ENCODE assay signal across 7 cellular contexts in the genomic region with DNA sequence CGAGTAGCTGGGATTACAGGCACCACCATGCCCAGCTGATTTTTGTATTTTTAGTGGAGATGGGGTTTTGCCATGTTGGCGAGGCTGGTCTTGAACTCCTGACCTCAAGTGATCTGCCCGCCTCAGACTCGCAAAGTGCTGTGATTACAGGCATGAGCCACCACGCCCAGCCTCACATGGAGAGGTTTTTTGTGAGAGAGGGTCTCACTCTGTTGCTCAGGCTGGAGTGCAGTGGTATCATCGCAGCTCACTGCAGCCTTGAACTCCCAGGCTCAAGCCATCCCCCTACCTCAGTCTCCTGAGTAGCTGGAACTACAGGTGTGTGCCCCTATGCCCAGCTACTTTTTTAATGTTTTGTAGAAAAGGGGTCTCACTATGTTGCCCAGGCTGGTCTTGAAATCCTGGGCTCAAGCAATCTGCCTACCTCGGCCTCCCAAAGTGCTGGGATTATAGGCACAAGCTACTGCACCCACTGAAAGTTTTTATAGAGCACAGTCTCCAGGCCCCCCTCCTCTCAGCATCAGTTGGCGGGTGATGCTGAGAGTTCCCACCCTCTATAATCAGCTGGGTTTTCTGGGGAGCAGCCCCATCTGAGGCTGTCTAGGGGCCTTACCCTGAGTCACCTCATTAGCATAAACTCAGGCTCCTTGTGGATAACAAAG. TPM values are rescaled to one million over a fixed set of nuclear protein-coding genes. Genes with fewer than 3 reads are reported as not detected.
DNase-seq lines count a peak whose midpoint lies in the region; ATAC-seq and TF ChIP-seq lines count a peak whose summit lies in the region.
"Not testable (repeated sequence)": the region's sequence is repeated elsewhere in the genome, so short reads cannot be mapped to it uniquely, and the experiment has no call there.

No MANE protein-coding gene starts in this region.

- H3K9me2 ChIP-seq in HCT116 (ENCODE audit: insufficient read depth), result not testable (repeated sequence)

- H3K36me3 Mint-ChIP-seq in WTC11, result peaks cover 44% of the 10 kb centered on the region
- H3K36me3 Mint-ChIP-seq in activated naive CD8-positive, alpha-beta T cell treated with anti-CD3 and anti-CD28 coated beads, Interleukin-2, amount 10 ng/mL, durations not matched to agents 7 days and 5 days, result peaks cover 41% of the 10 kb centered on the region

- ATAC-seq in HCT116, result peak; percentile 49; the same call in 1 of the 2 replicates
- ATAC-seq in WTC11, result peak; percentile 71
- ATAC-seq in activated naive CD8-positive, alpha-beta T cell treated with anti-CD3 and anti-CD28 coated beads, Interleukin-2, amount 10 ng/mL, durations not matched to agents 7 days and 5 days (ENCODE audit: low read depth); Right ventricle myocardium superior (ENCODE audit: poor library complexity): not testable (repeated sequence)
- peak; percentile 15 for ATAC-seq in left lung

- CTCF ChIA-PET in HCT116 (lab: Charles Lee), result not testable (repeated sequence)
- CTCF ChIA-PET in WTC11 (lab: Charles Lee), result interaction anchor here (0.9 kb wide), 1 partner anchor 9 kb away, joined by 3 read pairs; no protein-coding TSS in a partner anchor

- RAD21 ChIA-PET in HCT116 (lab: Charles Lee; ENCODE audit: low non-redundant PET in 1 of 2, low total read pairs in 2 of 2, uncharacterized antibody in 2 of 2, unreplicated experiment in 2 of 2), result not testable (repeated sequence)

- intact Hi-C loops in HCT116 (cut with micrococcal nuclease); Right ventricle myocardium superior (cut with DNase I); left lung (cut with DNase I): not testable (repeated sequence)
- intact Hi-C loops in ovary (cut with DNase I), result loop anchor here in 1 of 4 donors (1.0 kb wide), 1 partner anchor 12 kb away; no protein-coding TSS in a partner anchor

- not testable (repeated sequence) for H3K4me3 Mint-ChIP-seq in WTC11; activated naive CD8-positive, alpha-beta T cell treated with anti-CD3 and anti-CD28 coated beads, Interleukin-2, amount 10 ng/mL, durations not matched to agents 7 days and 5 days

- H3K36me3 ChIP-seq in HCT116 (ENCODE audit: control insufficient read depth in 1 of 2, insufficient read depth in 2 of 2, low read length in 2 of 2) (peaks cover 7 to 17% of the 10 kb centered on the region in 2 experiments; a peak in 3 of 4 replicates), left lung (peaks cover 0 to 98% of the 10 kb centered on the region in 2 donors), suprapubic skin (peaks cover 86% of the 10 kb centered on the region)
- H3K36me3 ChIP-seq in ovary, result not testable (repeated sequence)

- not testable (repeated sequence) for H3K9me3 Mint-ChIP-seq in WTC11; activated naive CD8-positive, alpha-beta T cell treated with anti-CD3 and anti-CD28 coated beads, Interleukin-2, amount 10 ng/mL, durations not matched to agents 7 days and 5 days

- DNase-seq in HCT116 (ENCODE audit: low read depth, low spot score); WTC11 (ENCODE audit: low spot score): not testable (repeated sequence)
- DNase-seq in activated naive CD8-positive, alpha-beta T cell treated with anti-CD3 and anti-CD28 coated beads, Interleukin-2, amount 10 ng/mL, durations not matched to agents 7 days and 5 days, result peak; percentile 10
- peak; percentile 36 for DNase-seq in Right ventricle myocardium superior
- peak; percentile 30 to 38 for DNase-seq in left lung
- peak in 3 of 5 donors; percentile 11 to 18 (median 11) for DNase-seq in ovary
- peak; percentile 28 to 65 for DNase-seq in suprapubic skin (ENCODE audit: low spot score in 2 of 2)

- not testable (repeated sequence) for H3K9ac ChIP-seq in HCT116 (ENCODE audit: low read length)

- not testable (repeated sequence) for H3K4me2 ChIP-seq in HCT116 (ENCODE audit: low read length)

- not testable (repeated sequence) for H3K79me2 ChIP-seq in HCT116 (ENCODE audit: insufficient read depth, low read length)

- not testable (repeated sequence) for TF ChIP-seq POLR2A in HCT116 (IDR thresholded peaks at IDR 0.05; ENCODE audit: borderline replicate concordance, extremely low read depth, insufficient read depth, insufficient read length); ovary (IDR thresholded peaks at IDR 0.05); suprapubic skin (IDR thresholded peaks at IDR 0.05)

- H3K27me3 ChIP-seq in HCT116 (ENCODE audit: insufficient read depth, low read length); left lung; ovary; suprapubic skin: not testable (repeated sequence)

- BruUV-seq in HCT116 (replicated peaks; lab: Mats Ljungman, UMichigan), result TSS peak; percentile 4

- not testable (repeated sequence) for H3K9me3 ChIP-seq in HCT116 (ENCODE audit: control insufficient read depth in 1 of 2, insufficient read depth in 1 of 2, low read depth in 1 of 2, low read length in 2 of 2); ovary; suprapubic skin
- peaks cover 0 to 10% of the 10 kb centered on the region in 2 donors for H3K9me3 ChIP-seq in left lung

- H3K27me3 Mint-ChIP-seq in WTC11 (ENCODE audit: low read depth); activated naive CD8-positive, alpha-beta T cell treated with anti-CD3 and anti-CD28 coated beads, Interleukin-2, amount 10 ng/mL, durations not matched to agents 7 days and 5 days: not testable (repeated sequence)

- H3K4me1 Mint-ChIP-seq in WTC11; activated naive CD8-positive, alpha-beta T cell treated with anti-CD3 and anti-CD28 coated beads, Interleukin-2, amount 10 ng/mL, durations not matched to agents 7 days and 5 days: not testable (repeated sequence)

- not testable (repeated sequence) for TF ChIP-seq EP300 in ovary (IDR thresholded peaks at IDR 0.05); suprapubic skin (IDR thresholded peaks at IDR 0.05)

- not testable (repeated sequence) for H3K27ac Mint-ChIP-seq in WTC11; activated naive CD8-positive, alpha-beta T cell treated with anti-CD3 and anti-CD28 coated beads, Interleukin-2, amount 10 ng/mL, durations not matched to agents 7 days and 5 days

- not testable (repeated sequence) for TF ChIP-seq CTCF in HCT116 (IDR thresholded peaks at IDR 0.05 in 2 of 3, conservative IDR thresholded peaks at IDR 0.05 in 1 of 3; ENCODE audit: borderline replicate concordance in 1 of 3, insufficient read depth in 1 of 3, low read depth in 2 of 3, low read length in 2 of 3); WTC11 (IDR thresholded peaks at IDR 0.05); left lung (IDR thresholded peaks at IDR 0.05); ovary (IDR thresholded peaks at IDR 0.05); suprapubic skin (IDR thresholded peaks at IDR 0.05)

- H3K27ac ChIP-seq in HCT116 (ENCODE audit: low read depth, low read length); left lung; ovary; suprapubic skin: not testable (repeated sequence)

- H4K20me1 ChIP-seq in HCT116 (ENCODE audit: insufficient read depth), result not testable (repeated sequence)

- POLR2A ChIA-PET in HCT116 (lab: Charles Lee), result interaction anchor here (1.0 kb wide), 1 partner anchor 474 kb away, joined by 3 read pairs; no protein-coding TSS in a partner anchor
- POLR2A ChIA-PET in WTC11 (lab: Charles Lee); activated naive CD8-positive, alpha-beta T cell treated with anti-CD3 and anti-CD28 coated beads, Interleukin-2, amount 10 ng/mL, durations not matched to agents 7 days and 5 days (lab: Charles Lee): not testable (repeated sequence)

- TF ChIP-seq RAD21 in HCT116 (IDR thresholded peaks at IDR 0.05; ENCODE audit: low read depth), result not testable (repeated sequence)

- H3K4me3 ChIP-seq in HCT116 (replicated peaks in 1 of 2; ENCODE audit: low read depth in 1 of 2, low read length in 2 of 2); left lung; ovary; suprapubic skin: not testable (repeated sequence)

- not testable (repeated sequence) for H2AFZ ChIP-seq in HCT116 (ENCODE audit: low read depth, low read length, poor library complexity, severe bottlenecking)

- WGBS in ovary, 3 donors, result 72 to 84% (median 73%) methylated on average over 8 of the region's 8 CpGs
- WGBS in suprapubic skin, result 82% methylated on average over 8 of the region's 8 CpGs

- H3K4me1 ChIP-seq in HCT116 (ENCODE audit: control insufficient read depth in 1 of 2, insufficient read depth in 2 of 2, low read length in 2 of 2); left lung; ovary (ENCODE audit: insufficient read depth); suprapubic skin: not testable (repeated sequence)

RNA-seq across cellular contexts. Expression of gene MAP2K3, which starts 22.2 kb away (rescaled TPM):
- 96.7 TPM for total RNA-seq in HCT116 (2021; ENCODE audit: unreplicated experiment)
- 74.4 and 85.1 TPM in 2 replicates for polyA plus RNA-seq in HCT116 (2012)
- total RNA-seq in WTC11 (2021), result 33.7 to 39.7 TPM (median 35.3 TPM) in 3 replicates
- total RNA-seq in activated naive CD8-positive, alpha-beta T cell treated with anti-CD3 and anti-CD28 coated beads, Interleukin-2, amount 10 ng/mL, durations not matched to agents 7 days and 5 days, result 10 to 100 TPM; 53.6 to 56.8 TPM
- 30.8 TPM for total RNA-seq in Right ventricle myocardium superior
- 100 to 1,000 TPM in 1 of 2 donors, 10 to 100 TPM in 1; 62.5 to 101 TPM for total RNA-seq in left lung
- total RNA-seq in ovary, result 10 to 100 TPM in 6 of 7 donors, 1 to 10 TPM in 1; 9.1 to 45.5 (median 18.9) TPM
- 10 to 100 TPM in 1 of 2 donors, 1 to 10 TPM in 1; 9.5 to 11.1 TPM for polyA plus RNA-seq in ovary
- total RNA-seq in suprapubic skin, result 10 to 100 TPM; 54.5 to 97.4 (median 72.9) TPM

RNA-seq across cellular contexts. Expression of gene NATD1, which starts 53.5 kb away (rescaled TPM):
- total RNA-seq in HCT116 (2021; ENCODE audit: unreplicated experiment), result 3.1 TPM
- 2.2 and 2.7 TPM in 2 replicates for polyA plus RNA-seq in HCT116 (2012)
- total RNA-seq in WTC11 (2021), result 10.1 to 11.2 TPM (median 11.1 TPM) in 3 replicates
- total RNA-seq in activated naive CD8-positive, alpha-beta T cell treated with anti-CD3 and anti-CD28 coated beads, Interleukin-2, amount 10 ng/mL, durations not matched to agents 7 days and 5 days, result 1 to 10 TPM; 5.4 to 5.7 TPM
- total RNA-seq in Right ventricle myocardium superior, result 19.1 TPM
- 10 to 100 TPM in 1 of 2 donors, 1 to 10 TPM in 1; 7.4 to 16.9 TPM for total RNA-seq in left lung
- total RNA-seq in ovary, result 1 to 10 TPM; 2.8 to 9.0 (median 5.2) TPM
- 1 to 10 TPM; 6.2 to 6.7 TPM for polyA plus RNA-seq in ovary
- total RNA-seq in suprapubic skin, result 10 to 100 TPM; 11.2 to 21.1 (median 14.6) TPM
